Comparison of ENCODE assay signal across 22 cellular contexts in genomic region chr3:143465638-143466037, GRCh38.
DNase-seq lines count a peak whose midpoint lies in the region; ATAC-seq and TF ChIP-seq lines count a peak whose summit lies in the region.
"Had no signal": no experiment of that assay in that cellular context is flagged by ENCODE, and none has a peak within 500 bp of the region (broad histone marks: within the 10 kb centered on the region; RNA-seq: fewer than 3 reads in every experiment).

No MANE protein-coding gene starts in this region.

- DNase-seq in NCI-H146 (lab: John Stamatoyannopoulos, UW), result peak; percentile 10
- DNase-seq in NCI-H146 treated with DMSO at 0.1 percent for 48 hours (lab: John Stamatoyannopoulos, UW; ENCODE audit: unreplicated experiment), result no peak
- DNase-seq in epithelial cell of esophagus (ENCODE audit: low read depth), result peak; percentile 46
- DNase-seq in lower lobe of right lung, result no peak
- no peak for DNase-seq in upper lobe of right lung
- DNase-seq in spleen, result no peak
- DNase-seq: CD4-positive, alpha-beta T cell; DND-41; KG1; NCI-H1436; NCI-H2029 treated with DMSO at 0.1 percent for 48 hours; NCI-H524 treated with DMSO at 0.1 percent for 48 hours; PC-9; SHP77 treated with DMSO at 0.1 percent for 48 hours had no signal

- ATAC-seq in lower lobe of right lung (peak; percentile 32 to 64), upper lobe of right lung (peak; percentile 70), GM19328 (IDR thresholded peaks at IDR 0.05; ENCODE audit: unreplicated experiment) (no peak), HG03135 (IDR thresholded peaks at IDR 0.05; ENCODE audit: unreplicated experiment) (no peak)
- ATAC-seq: HepG2 had no signal

- no peak for TF ChIP-seq CTCF in epithelial cell of esophagus (IDR thresholded peaks at IDR 0.05; ENCODE audit: insufficient read depth, low read depth, low read length, missing control alignments)
- no peak for TF ChIP-seq CTCF in lower lobe of right lung (IDR thresholded peaks at IDR 0.05)
- TF ChIP-seq CTCF in upper lobe of right lung (IDR thresholded peaks at IDR 0.05), result no peak
- TF ChIP-seq CTCF in spleen (IDR thresholded peaks at IDR 0.05 in 8 of 11, conservative IDR thresholded peaks at IDR 0.05 in 3 of 11), result no peak

- TF ChIP-seq POLR2A in spleen (IDR thresholded peaks at IDR 0.05), result no peak

- intact Hi-C loops in lower lobe of right lung (cut with DNase I) (no loop called here), upper lobe of right lung (cut with DNase I) (no loop called here), spleen (cut with DNase I; ENCODE audit: low total_unique reads) (no loop called here)

- H3K9me3 ChIP-seq in lower lobe of right lung (no peaks in the 10 kb centered on the region), upper lobe of right lung (no peaks in the 10 kb centered on the region), spleen (no peaks in the 10 kb centered on the region)
- H3K9me3 ChIP-seq: BLaER1 had no signal

- H3K4me1 ChIP-seq in lower lobe of right lung (no peaks in the 10 kb centered on the region), upper lobe of right lung (no peaks in the 10 kb centered on the region), spleen (no peaks in the 10 kb centered on the region)

- H3K27ac ChIP-seq in lower lobe of right lung, result no peak overlapping the region
- H3K27ac ChIP-seq in upper lobe of right lung, result peak overlapping the region; percentile 26
- no peak overlapping the region for H3K27ac ChIP-seq in spleen
- H3K27ac ChIP-seq: 22Rv1, BLaER1, HL-60, PC-9, RWPE1, SK-N-MC had no signal

- 91 to 98% (median 97%) methylated on average over 1 of the region's 1 CpG for WGBS in spleen, 5 donors

- no peaks in the 10 kb centered on the region for H3K36me3 ChIP-seq in lower lobe of right lung
- peaks cover 3% of the 10 kb centered on the region for H3K36me3 ChIP-seq in upper lobe of right lung
- peaks cover 0 to 45% (median 9%) of the 10 kb centered on the region in 6 donors for H3K36me3 ChIP-seq in spleen
- H3K36me3 ChIP-seq: BLaER1 had no signal

- H3K4me3 ChIP-seq in epithelial cell of esophagus (ENCODE audit: low read length) (no peak overlapping the region), lower lobe of right lung (no peak overlapping the region), upper lobe of right lung (no peak overlapping the region), spleen (no peak overlapping the region)
- H3K4me3 ChIP-seq: BLaER1, PC-9, SK-N-MC had no signal

- H3K27me3 ChIP-seq in lower lobe of right lung (ENCODE audit: low read depth) (no peaks in the 10 kb centered on the region), upper lobe of right lung (no peaks in the 10 kb centered on the region), spleen (replicated peaks in 1 of 7) (no peaks in the 10 kb centered on the region)
- H3K27me3 ChIP-seq: BLaER1 had no signal

Comparison
In these comparisons a context has a peak if more than half of its experiments do, and no peak if none do; other contexts are left out.
1. DNase-seq: peak in NCI-H146 (single experiment) and epithelial cell of esophagus (single experiment); none in NCI-H146 treated with DMSO at 0.1 percent for 48 hours (single experiment), lower lobe of right lung (single experiment), upper lobe of right lung (single experiment) and spleen (single experiment).
2. ATAC-seq: peak in lower lobe of right lung (2 of 2) and upper lobe of right lung (single experiment); none in GM19328 (single experiment) and HG03135 (single experiment).